ENCODE assay signal across 8 cellular contexts in the genomic region with DNA sequence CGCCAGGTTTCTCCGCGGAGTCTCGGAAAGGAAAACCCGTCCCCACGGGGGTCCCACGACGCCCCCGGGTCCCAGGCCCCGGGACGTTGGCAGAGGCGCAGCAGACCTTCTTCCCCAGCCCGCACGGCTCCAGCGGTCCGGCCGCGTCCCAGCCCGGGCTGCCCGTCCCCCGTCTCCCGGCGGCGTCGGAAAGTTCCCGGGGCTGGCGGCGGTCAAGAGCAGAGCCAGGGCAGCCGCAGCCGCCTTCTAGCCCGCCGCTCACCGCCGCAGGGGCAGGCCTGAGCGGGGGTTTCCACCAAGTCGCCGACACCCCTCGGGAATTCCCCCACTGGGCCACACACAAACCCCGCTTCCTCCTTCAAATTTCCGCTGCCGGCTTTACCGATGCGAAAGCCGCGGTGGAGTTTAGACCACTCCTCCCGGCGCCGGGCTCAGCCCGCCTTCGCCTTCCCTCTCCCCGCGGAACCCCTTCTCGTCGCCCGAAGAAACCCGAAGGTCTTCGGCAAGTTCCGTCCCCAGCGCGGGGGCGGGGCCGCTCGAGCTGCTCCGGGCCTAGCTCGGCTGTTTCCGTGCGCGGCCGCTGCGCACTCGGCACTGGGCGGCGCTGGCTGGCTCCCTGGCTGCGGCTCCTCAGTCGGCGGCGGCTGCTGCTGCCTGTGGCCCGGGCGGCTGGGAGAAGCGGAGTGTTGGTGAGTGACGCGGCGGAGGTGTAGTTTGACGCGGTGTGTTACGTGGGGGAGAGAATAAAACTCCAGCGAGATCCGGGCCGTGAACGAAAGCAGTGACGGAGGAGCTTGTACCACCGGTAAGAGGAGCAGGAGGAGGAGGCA. TPM values are rescaled to one million over a fixed set of nuclear protein-coding genes. Genes with fewer than 3 reads are reported as not detected.
DNase-seq lines count a peak whose midpoint lies in the region; ATAC-seq and TF ChIP-seq lines count a peak whose summit lies in the region.

A gene (plus strand): TSS at position 633 of the 830 bp plus-strand sequence. CDS start 25,674 bp downstream, outside the sequence.

- no peaks in the 10 kb centered on the region for H3K27me3 Mint-ChIP-seq in activated B cell treated with CpG ODN at 0.5 μM for 24 hours

- peak within 1 kb of the TSS; percentile 100 for H3K27ac Mint-ChIP-seq in activated B cell treated with CpG ODN at 0.5 μM for 24 hours

- peak; percentile 98 for DNase-seq in AG08395 (ENCODE audit: low spot score)
- peak; percentile 97 for DNase-seq in NCI-H345 (lab: John Stamatoyannopoulos, UW)
- peak; percentile 100 for DNase-seq in activated B cell treated with CpG ODN at 0.5 μM for 24 hours
- peak; percentile 75 to 99 (median 97) for DNase-seq in caudate nucleus (lab: John Stamatoyannopoulos, UW)
- DNase-seq in inferior parietal cortex (ENCODE audit: extremely low spot score), result peak; percentile 97
- peak; percentile 99 to 100 for DNase-seq in stimulated activated CD4-positive, alpha-beta T cell treated with anti-CD3 and anti-CD28 coated beads, Interleukin-12 subunit alpha, Interleukin-12 subunit beta, amount 100 ng/mL, for 24 hours (ENCODE audit: low read depth in 2 of 2)

- intact Hi-C loops in activated B cell treated with CpG ODN at 0.5 μM for 24 hours (cut with micrococcal nuclease), result loop anchor here (1.0 to 10.0 kb wide), 18 partner anchors 21 to 1815 kb away; a partner anchor contains a TSS

- peak within 1 kb of the TSS; percentile 95 for H3K4me3 Mint-ChIP-seq in activated B cell treated with CpG ODN at 0.5 μM for 24 hours

- peak within 1 kb of the TSS; percentile 92 for H3K27ac ChIP-seq in caudate nucleus (ENCODE audit: low read depth, low read length)

- H3K36me3 Mint-ChIP-seq in activated B cell treated with CpG ODN at 0.5 μM for 24 hours (ENCODE audit: low read depth), result peaks cover 33% of the 10 kb centered on the region

- POLR2A ChIA-PET in activated B cell treated with CpG ODN at 0.5 μM for 24 hours (lab: Charles Lee), result interaction anchor here (0.6 to 5.6 kb wide), 29 partner anchors 12 to 1444 kb away, joined by 3 to 128 read pairs (median 6); a partner anchor contains a TSS

- no peaks in the 10 kb centered on the region for H3K9me3 Mint-ChIP-seq in activated B cell treated with CpG ODN at 0.5 μM for 24 hours

- in situ Hi-C loops in GM18951 (cut with MboI; ENCODE audit: low sequenced_read_pairs, unreplicated experiment), result no loop called here

- CTCF ChIA-PET in activated B cell treated with CpG ODN at 0.5 μM for 24 hours (lab: Charles Lee), result interaction anchor here (1.9 kb wide), 1 partner anchor 96 kb away, joined by 12 read pairs; a partner anchor contains a TSS

- no peak for TF ChIP-seq CTCF in activated B cell treated with CpG ODN at 0.5 μM for 24 hours (IDR thresholded peaks at IDR 0.05)

- peak; percentile 88 for ATAC-seq in HG03196 (IDR thresholded peaks at IDR 0.05; ENCODE audit: unreplicated experiment)
- ATAC-seq in activated B cell treated with CpG ODN at 0.5 μM for 24 hours (ENCODE audit: low read depth), result peak; percentile 80

- peaks cover 74% of the 10 kb centered on the region for H3K4me1 Mint-ChIP-seq in activated B cell treated with CpG ODN at 0.5 μM for 24 hours

- TF ChIP-seq POLR2A in GM18951 (IDR thresholded peaks at IDR 0.05; ENCODE audit: extremely low read depth, insufficient read depth, insufficient read length), result peak; percentile 87

RNA-seq across cellular contexts. Expression of the gene that starts here (rescaled TPM):
- 112 and 127 TPM in 2 replicates for total RNA-seq in activated B cell treated with CpG ODN at 0.5 μM for 24 hours

Comparison
In these comparisons a context has a peak if more than half of its experiments do, and no peak if none do; other contexts are left out.
1. Peak in every context shown above with its lines: DNase-seq, ATAC-seq and H3K27ac ChIP-seq.